10 cellular contexts compared by ENCODE assay signal in genomic region chr1:38027201-38028104, GRCh38. TPM values are rescaled to one million over a fixed set of nuclear protein-coding genes. Genes with fewer than 3 reads are reported as not detected.
DNase-seq lines count a peak whose midpoint lies in the region; FAIRE-seq and TF ChIP-seq lines count a peak whose summit lies in the region.
"Had no signal": no experiment of that assay in that cellular context is flagged by ENCODE, and none has a peak within 500 bp of the region (broad histone marks: within the 10 kb centered on the region; RNA-seq: fewer than 3 reads in every experiment).

No MANE protein-coding gene starts in this region.

- H3K79me2 ChIP-seq in GM23248 (ENCODE audit: insufficient read depth) (no peaks in the 10 kb centered on the region), hepatocyte (no peaks in the 10 kb centered on the region)

- peaks cover 16% of the 10 kb centered on the region for H3K36me3 Mint-ChIP-seq in activated CD4-positive, alpha-beta memory T cell treated with anti-CD3 and anti-CD28 coated beads, Interleukin-2, amount 10 ng/mL, durations not matched to agents 7 days and 5 days (ENCODE audit: low read depth)
- H3K36me3 Mint-ChIP-seq in mesothelial cell of epicardium: peaks cover 21% of the 10 kb centered on the region

- H3K9me3 ChIP-seq in GM23248 (ENCODE audit: low read depth): no peaks in the 10 kb centered on the region
- H3K9me3 ChIP-seq in hepatocyte (ENCODE audit: low read depth): no peaks in the 10 kb centered on the region
- H3K9me3 ChIP-seq: ovary, uterus had no signal

- TF ChIP-seq CTCF in mesothelial cell of epicardium (IDR thresholded peaks at IDR 0.05; ENCODE audit: unreplicated experiment) (no peak), hepatocyte (IDR thresholded peaks at IDR 0.05; ENCODE audit: poor library complexity) (no peak), D721Med (IDR thresholded peaks at IDR 0.05; ENCODE audit: insufficient read depth, missing control alignments) (no peak)

- H3K9ac ChIP-seq in GM23248: 0 out of 2 replicates have a peak overlapping the region, but pooled peaks have one; percentile 8

- H3K27ac ChIP-seq in GM23248 (no peak overlapping the region), hepatocyte (no peak overlapping the region)
- H3K27ac ChIP-seq: ovary, uterus had no signal

- H3K4me1 Mint-ChIP-seq in activated CD4-positive, alpha-beta memory T cell treated with anti-CD3 and anti-CD28 coated beads, Interleukin-2, amount 10 ng/mL, durations not matched to agents 7 days and 5 days: peaks cover 56% of the 10 kb centered on the region
- H3K4me1 Mint-ChIP-seq in mesothelial cell of epicardium: peaks cover 45% of the 10 kb centered on the region

- DNase-seq in DMS 273 treated with DMSO at 0.1 percent for 48 hours (lab: John Stamatoyannopoulos, UW): peak; percentile 98
- no peak for DNase-seq in GM23248
- DNase-seq in activated CD4-positive, alpha-beta memory T cell treated with anti-CD3 and anti-CD28 coated beads, Interleukin-2, amount 10 ng/mL, durations not matched to agents 7 days and 5 days: no peak
- DNase-seq in mesothelial cell of epicardium (ENCODE audit: low spot score in 2 of 2, unreplicated experiment in 2 of 2): no peak
- no peak for DNase-seq in hepatocyte (ENCODE audit: low spot score)
- DNase-seq in NCI-H2081 treated with DMSO at 0.1 percent for 48 hours (lab: John Stamatoyannopoulos, UW): no peak
- no peak for DNase-seq in D721Med (ENCODE audit: insufficient read length, low spot score)
- no peak for DNase-seq in stimulated activated CD4-positive, alpha-beta T cell treated with anti-CD3 and anti-CD28 coated beads, Interleukin-2, amount 100 ng/mL, for 48 hours
- DNase-seq: uterus had no signal

- POLR2A ChIA-PET in activated CD4-positive, alpha-beta memory T cell treated with anti-CD3 and anti-CD28 coated beads, Interleukin-2, amount 10 ng/mL, durations not matched to agents 7 days and 5 days (lab: Charles Lee): interaction anchor here (1.0 to 2.6 kb wide), 9 partner anchors 9 to 38 kb away, joined by 3 to 12 read pairs (median 4); partner anchors contain the start of genes POU3F1, SF3A3 and UTP11

- FAIRE-seq in D721Med (lab: Jason Lieb, UNC): no peak

- no peaks in the 10 kb centered on the region for H3K9me3 Mint-ChIP-seq in activated CD4-positive, alpha-beta memory T cell treated with anti-CD3 and anti-CD28 coated beads, Interleukin-2, amount 10 ng/mL, durations not matched to agents 7 days and 5 days
- H3K9me3 Mint-ChIP-seq in mesothelial cell of epicardium: no peaks in the 10 kb centered on the region

- H3K27me3 ChIP-seq in GM23248 (replicated peaks; ENCODE audit: insufficient read depth): no peaks in the 10 kb centered on the region
- H3K27me3 ChIP-seq in hepatocyte: no peaks in the 10 kb centered on the region
- H3K27me3 ChIP-seq: ovary, uterus had no signal

- no peak overlapping the region for H3K4me3 Mint-ChIP-seq in activated CD4-positive, alpha-beta memory T cell treated with anti-CD3 and anti-CD28 coated beads, Interleukin-2, amount 10 ng/mL, durations not matched to agents 7 days and 5 days
- H3K4me3 Mint-ChIP-seq in mesothelial cell of epicardium: no peak overlapping the region

- H4K20me1 ChIP-seq in GM23248 (ENCODE audit: insufficient read depth): no peaks in the 10 kb centered on the region
- no peaks in the 10 kb centered on the region for H4K20me1 ChIP-seq in hepatocyte (ENCODE audit: insufficient read depth, poor library complexity, severe bottlenecking)

- peaks cover 21% of the 10 kb centered on the region; the same call in 1 of the 2 replicates for H3F3A ChIP-seq in GM23248 (ENCODE audit: insufficient read depth)

- peak overlapping the region; percentile 52 for H3K27ac Mint-ChIP-seq in activated CD4-positive, alpha-beta memory T cell treated with anti-CD3 and anti-CD28 coated beads, Interleukin-2, amount 10 ng/mL, durations not matched to agents 7 days and 5 days
- peak overlapping the region; percentile 30 for H3K27ac Mint-ChIP-seq in mesothelial cell of epicardium

- no peaks in the 10 kb centered on the region for H3K27me3 Mint-ChIP-seq in activated CD4-positive, alpha-beta memory T cell treated with anti-CD3 and anti-CD28 coated beads, Interleukin-2, amount 10 ng/mL, durations not matched to agents 7 days and 5 days
- H3K27me3 Mint-ChIP-seq in mesothelial cell of epicardium (ENCODE audit: low read depth): no peaks in the 10 kb centered on the region

- H2AFZ ChIP-seq in GM23248 (no peak overlapping the region), hepatocyte (no peak overlapping the region)

- in situ Hi-C loops in GM23248 (cut with MboI): loop anchor here (10.0 kb wide), 1 partner anchor 797 kb away; no protein-coding TSS in a partner anchor

- no peak overlapping the region for H3K4me3 ChIP-seq in GM23248
- no peak overlapping the region for H3K4me3 ChIP-seq in hepatocyte
- H3K4me3 ChIP-seq: ovary, uterus had no signal

- WGBS in GM23248 (ENCODE audit: low coverage in 1 of 2, low lambda C conversion rate in 2 of 2, missing lambda C conversion rate in 2 of 2), 2 experiments: 77 to 81% methylated on average over 14 to 19 of the region's 19 CpGs
- WGBS in hepatocyte (ENCODE audit: low lambda C conversion rate, missing lambda C conversion rate): 85% methylated on average over 18 of the region's 19 CpGs

- CTCF ChIA-PET in activated CD4-positive, alpha-beta memory T cell treated with anti-CD3 and anti-CD28 coated beads, Interleukin-2, amount 10 ng/mL, durations not matched to agents 7 days and 5 days (lab: Charles Lee): interaction anchor here (0.7 to 3.9 kb wide), 7 partner anchors 9 to 808 kb away, joined by 3 to 29 read pairs (median 5); partner anchors contain the start of gene SF3A3

- peaks cover 28% of the 10 kb centered on the region for H3K4me1 ChIP-seq in GM23248 (ENCODE audit: insufficient read depth)
- peaks cover 26% of the 10 kb centered on the region for H3K4me1 ChIP-seq in hepatocyte (ENCODE audit: insufficient read depth)

- H3K4me2 ChIP-seq in GM23248 (ENCODE audit: unreplicated experiment) (no peak overlapping the region), hepatocyte (no peak overlapping the region)

- peaks cover 26% of the 10 kb centered on the region for H3K36me3 ChIP-seq in GM23248 (ENCODE audit: low read depth)
- no peaks in the 10 kb centered on the region for H3K36me3 ChIP-seq in hepatocyte (replicated peaks; ENCODE audit: insufficient read depth, low read depth)
- H3K36me3 ChIP-seq: ovary, uterus had no signal

- H3K9me2 ChIP-seq in GM23248 (ENCODE audit: insufficient read depth) (no peaks in the 10 kb centered on the region), hepatocyte (replicated peaks; ENCODE audit: insufficient read depth) (no peaks in the 10 kb centered on the region)

RNA-seq across cellular contexts. Expression of gene UTP11, which starts 14.9 kb away (rescaled TPM):
- 25.8 and 37.1 TPM in 2 replicates for total RNA-seq in GM23248 (2014; rRNA removed; shearing (Covaris generic))
- polyA plus RNA-seq in GM23248 (2016; fragmentation: Nextera tagmentation; extraction: Ambion mirVana): 51.0 and 54.3 TPM in 2 replicates
- 10 to 100 TPM; 29.1 to 33.2 TPM for total RNA-seq in activated CD4-positive, alpha-beta memory T cell treated with anti-CD3 and anti-CD28 coated beads, Interleukin-2, amount 10 ng/mL, durations not matched to agents 7 days and 5 days
- 32.3 to 37.2 TPM (median 36.5 TPM) in 3 replicates for total RNA-seq in mesothelial cell of epicardium
- total RNA-seq in hepatocyte: 29.9 and 39.2 TPM in 2 replicates
- 31.1 and 36.2 TPM in 2 replicates for polyA plus RNA-seq in hepatocyte

RNA-seq across cellular contexts. Expression of gene POU3F1, which starts 19.1 kb away (rescaled TPM):
- total RNA-seq in GM23248 (2014; rRNA removed; shearing (Covaris generic)): not detected in 2 replicates
- not detected in 2 replicates for polyA plus RNA-seq in GM23248 (2016; fragmentation: Nextera tagmentation; extraction: Ambion mirVana)
- not detected for total RNA-seq in activated CD4-positive, alpha-beta memory T cell treated with anti-CD3 and anti-CD28 coated beads, Interleukin-2, amount 10 ng/mL, durations not matched to agents 7 days and 5 days
- 0.16 to 0.45 TPM (median 0.29 TPM) in 3 replicates for total RNA-seq in mesothelial cell of epicardium
- total RNA-seq in hepatocyte: 1.0 TPM in 1 of 2 replicates, not detected in the other
- 0.73 and 0.83 TPM in 2 replicates for polyA plus RNA-seq in hepatocyte
- total RNA-seq: uterus had no signal

RNA-seq across cellular contexts. Expression of gene FHL3, which starts 22.1 kb away (rescaled TPM):
- total RNA-seq in GM23248 (2014; rRNA removed; shearing (Covaris generic)): 26.9 and 31.7 TPM in 2 replicates
- 44.4 and 48.0 TPM in 2 replicates for polyA plus RNA-seq in GM23248 (2016; fragmentation: Nextera tagmentation; extraction: Ambion mirVana)
- total RNA-seq in activated CD4-positive, alpha-beta memory T cell treated with anti-CD3 and anti-CD28 coated beads, Interleukin-2, amount 10 ng/mL, durations not matched to agents 7 days and 5 days: 1 to 10 TPM; 9.1 to 9.8 TPM
- total RNA-seq in mesothelial cell of epicardium: 46.1 to 50.6 TPM (median 46.2 TPM) in 3 replicates
- total RNA-seq in hepatocyte: 8.4 and 27.2 TPM in 2 replicates
- polyA plus RNA-seq in hepatocyte: 27.2 and 28.6 TPM in 2 replicates

RNA-seq across cellular contexts. Expression of gene SF3A3, which starts 37.6 kb away (rescaled TPM):
- 37.9 and 62.3 TPM in 2 replicates for total RNA-seq in GM23248 (2014; rRNA removed; shearing (Covaris generic))
- polyA plus RNA-seq in GM23248 (2016; fragmentation: Nextera tagmentation; extraction: Ambion mirVana): 63.4 and 72.3 TPM in 2 replicates
- 10 to 100 TPM; 72.1 to 74.3 TPM for total RNA-seq in activated CD4-positive, alpha-beta memory T cell treated with anti-CD3 and anti-CD28 coated beads, Interleukin-2, amount 10 ng/mL, durations not matched to agents 7 days and 5 days
- total RNA-seq in mesothelial cell of epicardium: 69.8 to 82.2 TPM (median 80.7 TPM) in 3 replicates
- total RNA-seq in hepatocyte: 48.8 and 51.3 TPM in 2 replicates
- 40.9 and 52.8 TPM in 2 replicates for polyA plus RNA-seq in hepatocyte
